In the genomic region with DNA sequence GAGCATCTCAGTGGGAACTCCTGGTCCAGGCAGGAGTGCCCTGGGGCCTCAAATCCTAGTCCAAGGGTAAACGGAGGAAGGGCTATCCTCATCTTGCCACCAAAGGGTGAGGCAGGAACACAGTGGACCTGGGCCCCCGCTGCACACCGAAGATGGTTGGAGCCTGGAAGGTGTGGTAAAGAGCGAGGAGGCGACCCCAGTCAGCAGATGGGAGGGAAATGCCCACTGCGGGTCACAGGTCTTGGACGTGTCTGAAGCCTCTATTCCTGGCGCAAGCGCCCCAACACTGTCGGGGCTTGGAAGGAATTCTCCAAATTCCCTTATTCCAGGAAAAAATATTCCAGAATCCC, we compare ENCODE assay signal across 1 cellular context.
TF ChIP-seq lines count a peak whose summit lies in the region.

No MANE protein-coding gene starts in this region.

TF ChIP-seq in H1, 55 proteins besides CTCF, POLR2A, EP300 and RAD21:
- TF ChIP-seq SIRT6 (IDR thresholded peaks at IDR 0.05; ENCODE audit: low read length) (no peak), POU5F1 (IDR thresholded peaks at IDR 0.05; ENCODE audit: low read depth, low read length) (no peak), BACH1 (IDR thresholded peaks at IDR 0.05; ENCODE audit: low read length) (no peak), HDAC6 (IDR thresholded peaks at IDR 0.05; ENCODE audit: low read depth, low read length) (no peak), BRCA1 (IDR thresholded peaks at IDR 0.05; ENCODE audit: low read depth, low read length) (no peak), SAP30 (IDR thresholded peaks at IDR 0.05; ENCODE audit: insufficient read depth, insufficient replicate concordance, low read length) (no peak)
